Comparison of ENCODE assay signal across 23 cellular contexts in genomic region chr11:128874406-128874805, GRCh38. TPM values are rescaled to one million over a fixed set of nuclear protein-coding genes. Genes with fewer than 3 reads are reported as not detected.
"Had no signal": no experiment of that assay in that cellular context is flagged by ENCODE, and none has a peak within 500 bp of the region (broad histone marks: within the 10 kb centered on the region; RNA-seq: fewer than 3 reads in every experiment).

No MANE protein-coding gene starts in this region.

- DNase-seq: activated CD4-positive, alpha-beta T cell treated with anti-CD3 and anti-CD28 coated beads for 48 hours; activated T-cell treated with anti-CD3 and anti-CD28 coated beads for 4 hours; amygdala; dermis blood vessel endothelial cell; foreskin fibroblast; islet precursor cell; left ventricle myocardium inferior; sigmoid colon; stimulated activated CD4-positive, alpha-beta T cell treated with anti-CD3 and anti-CD28 coated beads, Interleukin-4, amount 100 ng/mL, for 1 hour; stimulated activated CD8-positive, alpha-beta memory T cell treated with anti-CD3 and anti-CD28 coated beads, Interleukin-4, amount 100 ng/mL, for 48 hours; stimulated activated naive CD8-positive, alpha-beta T cell treated with anti-CD3 and anti-CD28 coated beads, Interleukin-15, Interleukin-2, amounts not matched to agents 100 U/mL and 50 U/mL, for 24 hours; T-helper 1 cell; upper lobe of left lung; WERI-Rb-1 had no signal

- H3K4me3 ChIP-seq: breast epithelium, left ventricle myocardium inferior, sigmoid colon, suprapubic skin, upper lobe of left lung had no signal

- H3K9me3 Mint-ChIP-seq: activated naive CD4-positive, alpha-beta T cell treated with anti-CD3 and anti-CD28 coated beads, Interleukin-2, amount 50 U/mL, for 24 hours; activated T-helper 17 cell treated with anti-CD3 and anti-CD28 coated beads, Interleukin-2, amount 50 U/mL, for 72 hours; memory B cell; nephron had no signal

- H3K9me3 ChIP-seq: breast epithelium, left ventricle myocardium inferior, sigmoid colon, suprapubic skin, upper lobe of left lung had no signal

- H3K36me3 Mint-ChIP-seq: activated naive CD4-positive, alpha-beta T cell treated with anti-CD3 and anti-CD28 coated beads, Interleukin-2, amount 50 U/mL, for 24 hours; memory B cell had no signal

- ATAC-seq: activated T-helper 17 cell treated with anti-CD3 and anti-CD28 coated beads, Interleukin-2, amount 50 U/mL, for 72 hours; stimulated activated naive CD8-positive, alpha-beta T cell treated with anti-CD3 and anti-CD28 coated beads, Interleukin-15, Interleukin-2, amounts not matched to agents 100 U/mL and 50 U/mL, for 24 hours had no signal

- H3K36me3 ChIP-seq: breast epithelium, left ventricle myocardium inferior, sigmoid colon, suprapubic skin, upper lobe of left lung, WERI-Rb-1 had no signal

- H3K27me3 ChIP-seq: sigmoid colon, upper lobe of left lung had no signal

- H3K4me3 Mint-ChIP-seq: activated naive CD4-positive, alpha-beta T cell treated with anti-CD3 and anti-CD28 coated beads, Interleukin-2, amount 50 U/mL, for 24 hours; activated T-helper 17 cell treated with anti-CD3 and anti-CD28 coated beads, Interleukin-2, amount 50 U/mL, for 72 hours; memory B cell; nephron had no signal

- H3K27ac ChIP-seq: breast epithelium, left ventricle myocardium inferior, sigmoid colon, suprapubic skin, upper lobe of left lung, WERI-Rb-1 had no signal

- H3K4me1 ChIP-seq: breast epithelium, left ventricle myocardium inferior, sigmoid colon, suprapubic skin, upper lobe of left lung had no signal

- H3K27ac Mint-ChIP-seq: activated naive CD4-positive, alpha-beta T cell treated with anti-CD3 and anti-CD28 coated beads, Interleukin-2, amount 50 U/mL, for 24 hours; activated T-helper 17 cell treated with anti-CD3 and anti-CD28 coated beads, Interleukin-2, amount 50 U/mL, for 72 hours; memory B cell; nephron had no signal

- H3K27me3 Mint-ChIP-seq: activated naive CD4-positive, alpha-beta T cell treated with anti-CD3 and anti-CD28 coated beads, Interleukin-2, amount 50 U/mL, for 24 hours had no signal

- H3K4me1 Mint-ChIP-seq: activated naive CD4-positive, alpha-beta T cell treated with anti-CD3 and anti-CD28 coated beads, Interleukin-2, amount 50 U/mL, for 24 hours; activated T-helper 17 cell treated with anti-CD3 and anti-CD28 coated beads, Interleukin-2, amount 50 U/mL, for 72 hours; memory B cell had no signal

RNA-seq across cellular contexts. Expression of gene KCNJ1, which starts 7.3 kb away (rescaled TPM):
- total RNA-seq: activated T-helper 17 cell treated with anti-CD3 and anti-CD28 coated beads, Interleukin-2, amount 50 U/mL, for 72 hours; cerebellum; epithelial cell of proximal tubule; left ventricle myocardium inferior; osteoblast had no signal
- polyA plus RNA-seq: sigmoid colon had no signal

RNA-seq across cellular contexts. Expression of gene KCNJ5, which starts 16.8 kb away (rescaled TPM):
- total RNA-seq: activated T-helper 17 cell treated with anti-CD3 and anti-CD28 coated beads, Interleukin-2, amount 50 U/mL, for 72 hours; dermis blood vessel endothelial cell had no signal
